34 cellular contexts compared by ENCODE assay signal in the genomic region with DNA sequence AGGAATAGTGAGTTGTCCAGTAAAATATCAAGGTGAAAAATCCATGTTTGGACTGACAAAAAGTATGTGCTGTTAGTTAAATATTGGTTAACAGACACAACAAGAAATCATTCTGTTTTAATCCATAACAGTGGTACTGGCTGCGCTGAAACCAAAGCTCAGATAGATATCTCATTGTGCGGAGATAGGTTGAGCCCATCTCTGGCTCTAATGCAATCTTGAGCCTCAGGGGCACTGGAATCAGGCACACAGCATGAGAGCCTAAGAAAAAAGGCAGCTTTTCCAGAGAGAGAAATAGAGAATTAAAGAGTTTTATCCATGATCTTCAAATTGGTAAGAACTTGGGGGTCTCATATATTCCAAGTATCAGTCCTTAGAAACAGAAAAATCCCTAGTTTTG.
DNase-seq lines count a peak whose midpoint lies in the region; ATAC-seq and TF ChIP-seq lines count a peak whose summit lies in the region.
"Had no signal": no experiment of that assay in that cellular context is flagged by ENCODE, and none has a peak within 500 bp of the region (broad histone marks: within the 10 kb centered on the region; RNA-seq: fewer than 3 reads in every experiment).

No MANE protein-coding gene starts in this region.

- H3K4me1 Mint-ChIP-seq in MCF 10A (ENCODE audit: insufficient read depth, unreplicated experiment) = no peaks in the 10 kb centered on the region
- H3K4me1 Mint-ChIP-seq: B cell; CD14-positive monocyte; CD4-positive, alpha-beta memory T cell; CD4-positive, CD25-positive, alpha-beta regulatory T cell; CD8-positive, alpha-beta memory T cell had no signal

- no peaks in the 10 kb centered on the region for H3F3A ChIP-seq in SK-N-SH (replicated peaks; ENCODE audit: insufficient read depth)

- TF ChIP-seq POLR2A in breast epithelium (IDR thresholded peaks at IDR 0.05) = no peak

- BruUV-seq in MCF 10A (replicated peaks; lab: Mats Ljungman, UMichigan) (no TSS peak), Panc1 (replicated peaks; lab: Mats Ljungman, UMichigan) (no TSS peak)

- H3K27ac ChIP-seq in SK-N-SH (ENCODE audit: low read depth in 2 of 2, low read length in 1 of 2) (peak overlapping the region in 1 of 2 experiments; percentile 56; a peak in 2 of 4 replicates), breast epithelium (no peak overlapping the region), C4-2B (no peak overlapping the region), Panc1 (ENCODE audit: low read length) (no peak overlapping the region)
- H3K27ac ChIP-seq: 22Rv1; A549; BLaER1; BLaER1 treated with 17β-estradiol and CSF1 and Interleukin-3, amounts not matched to agents 10 nM and 100 nM had no signal

- H3K9ac ChIP-seq in SK-N-SH = no peak overlapping the region
- H3K9ac ChIP-seq: BLaER1; BLaER1 treated with 17β-estradiol and CSF1 and Interleukin-3, amounts not matched to agents 10 nM and 100 nM had no signal

- no peak for TF ChIP-seq EP300 in SK-N-SH (IDR thresholded peaks at IDR 0.05; ENCODE audit: borderline replicate concordance in 1 of 2, low read depth in 1 of 2, low read length in 1 of 2)

- in situ Hi-C loops in Panc1 (cut with HindIII; ENCODE audit: low pct_unique_long_range_greater_than_20kb, low sequenced_read_pairs) = no loop called here

- no peaks in the 10 kb centered on the region for H3K79me2 ChIP-seq in SK-N-SH (ENCODE audit: insufficient read depth)

- no peaks in the 10 kb centered on the region for H3K9me2 ChIP-seq in SK-N-SH

- CTCF ChIA-PET in SK-N-SH (lab: Yijun Ruan, JAX) = interaction anchor here (0.7 to 1.9 kb wide), 4 partner anchors 9 to 552 kb away, joined by 3 to 7 read pairs (median 4); no protein-coding TSS in a partner anchor
- CTCF ChIA-PET in MCF 10A (lab: Yijun Ruan, JAX) = interaction anchor here (0.6 to 1.1 kb wide), 3 partner anchors 12 to 179 kb away, joined by 3 read pairs; no protein-coding TSS in a partner anchor
- CTCF ChIA-PET in Panc1 (lab: Charles Lee) = no interaction called here

- POLR2A ChIA-PET in SK-N-SH (lab: Yijun Ruan, JAX) (no interaction called here), MCF 10A (lab: Yijun Ruan, JAX) (no interaction called here), Panc1 (lab: Charles Lee) (no interaction called here)

- H3K27me3 ChIP-seq in SK-N-SH (ENCODE audit: insufficient read depth) (no peaks in the 10 kb centered on the region), breast epithelium (no peaks in the 10 kb centered on the region), Panc1 (ENCODE audit: control insufficient read depth, insufficient read depth, low read length) (no peaks in the 10 kb centered on the region)
- H3K27me3 ChIP-seq: BE2C; BLaER1; BLaER1 treated with 17β-estradiol and CSF1 and Interleukin-3, amounts not matched to agents 10 nM and 100 nM had no signal

- H3K9me3 Mint-ChIP-seq in MCF 10A (ENCODE audit: unreplicated experiment) = no peaks in the 10 kb centered on the region

- H3K36me3 ChIP-seq in SK-N-SH (replicated peaks in 1 of 2; ENCODE audit: control insufficient read depth in 1 of 2, insufficient read depth in 2 of 2, low read length in 1 of 2) = no peaks in the 10 kb centered on the region
- H3K36me3 ChIP-seq in breast epithelium = no peaks in the 10 kb centered on the region
- H3K36me3 ChIP-seq in Panc1 (ENCODE audit: control insufficient read depth, insufficient read depth, low read length) = no peaks in the 10 kb centered on the region
- H3K36me3 ChIP-seq: BE2C; BLaER1; BLaER1 treated with 17β-estradiol and CSF1 and Interleukin-3, amounts not matched to agents 10 nM and 100 nM had no signal

- 36% methylated on average over 2 of the region's 2 CpGs for WGBS in SK-N-SH (ENCODE audit: low lambda C conversion rate)

- H3K4me3 ChIP-seq in SK-N-SH (ENCODE audit: low read depth in 2 of 2, low read length in 1 of 2) (no peak overlapping the region), breast epithelium (no peak overlapping the region), Panc1 (ENCODE audit: low read depth in 2 of 2, low read length in 2 of 2) (no peak overlapping the region), foreskin fibroblast (ENCODE audit: low read depth in 1 of 2, low read length in 2 of 2) (no peak overlapping the region)
- H3K4me3 ChIP-seq: A549; BLaER1; BLaER1 treated with 17β-estradiol and CSF1 and Interleukin-3, amounts not matched to agents 10 nM and 100 nM had no signal

- peaks cover 0 to 2% of the 10 kb centered on the region in 2 experiments; a peak in 1 of 4 replicates for H3K4me1 ChIP-seq in SK-N-SH (ENCODE audit: control insufficient read depth in 1 of 2, insufficient read depth in 2 of 2, low read depth in 1 of 2, low read length in 1 of 2)
- no peaks in the 10 kb centered on the region for H3K4me1 ChIP-seq in breast epithelium
- no peaks in the 10 kb centered on the region for H3K4me1 ChIP-seq in Panc1 (ENCODE audit: control insufficient read depth, insufficient read depth, low read length)
- H3K4me1 ChIP-seq: A549; BE2C; BLaER1; BLaER1 treated with 17β-estradiol and CSF1 and Interleukin-3, amounts not matched to agents 10 nM and 100 nM; Caco-2 had no signal

- no peak for TF ChIP-seq RAD21 in SK-N-SH (IDR thresholded peaks at IDR 0.05; ENCODE audit: low read length)

- intact Hi-C loops in MCF 10A (cut with micrococcal nuclease) = no loop called here
- intact Hi-C loops in breast epithelium (cut with DNase I; ENCODE audit: low total_unique reads) = no loop called here
- intact Hi-C loops in Panc1 (cut with micrococcal nuclease; ENCODE audit: unreplicated experiment) = no loop called here

- H3K36me3 Mint-ChIP-seq in MCF 10A (ENCODE audit: insufficient read depth, unreplicated experiment) = no peaks in the 10 kb centered on the region
- H3K36me3 Mint-ChIP-seq: CD14-positive monocyte; CD4-positive, alpha-beta memory T cell; CD4-positive, CD25-positive, alpha-beta regulatory T cell; CD8-positive, alpha-beta memory T cell; CD8-positive, alpha-beta T cell had no signal

- H3K9me3 ChIP-seq in SK-N-SH = peaks cover 6% of the 10 kb centered on the region
- H3K9me3 ChIP-seq in breast epithelium = peaks cover 0 to 10% of the 10 kb centered on the region in 2 donors
- H3K9me3 ChIP-seq in Panc1 (ENCODE audit: control insufficient read depth, insufficient read depth, low read depth, low read length) = no peaks in the 10 kb centered on the region; the same call in 1 of the 2 replicates
- H3K9me3 ChIP-seq: A549, BE2C, BLaER1, Caco-2 had no signal

- H4K20me1 ChIP-seq in SK-N-SH (ENCODE audit: insufficient read depth) = no peaks in the 10 kb centered on the region
- H4K20me1 ChIP-seq: BLaER1; BLaER1 treated with 17β-estradiol and CSF1 and Interleukin-3, amounts not matched to agents 10 nM and 100 nM had no signal

- no peak overlapping the region for H2AFZ ChIP-seq in SK-N-SH (ENCODE audit: low read depth)

- no peaks in the 10 kb centered on the region for H3K27me3 Mint-ChIP-seq in MCF 10A (ENCODE audit: insufficient read depth, unreplicated experiment)
- H3K27me3 Mint-ChIP-seq: B cell; CD4-positive, alpha-beta memory T cell; CD4-positive, alpha-beta T cell; CD4-positive, CD25-positive, alpha-beta regulatory T cell had no signal

- ATAC-seq in SK-N-SH treated with all-trans-retinoic acid at 6 μM for 48 hours (no peak), Panc1 (no peak)
- ATAC-seq: A549; CD8-positive, alpha-beta T cell had no signal

- peak overlapping the region; percentile 63 for H3K27ac Mint-ChIP-seq in MCF 10A (ENCODE audit: low read depth, unreplicated experiment)
- H3K27ac Mint-ChIP-seq: B cell; CD14-positive monocyte; CD4-positive, alpha-beta memory T cell; CD4-positive, alpha-beta T cell; CD4-positive, CD25-positive, alpha-beta regulatory T cell; CD8-positive, alpha-beta memory T cell; CD8-positive, alpha-beta T cell had no signal

- H3K4me2 ChIP-seq in SK-N-SH = no peak overlapping the region
- H3K4me2 ChIP-seq: A549; BLaER1; BLaER1 treated with 17β-estradiol and CSF1 and Interleukin-3, amounts not matched to agents 10 nM and 100 nM had no signal

- no peak for TF ChIP-seq CTCF in SK-N-SH (IDR thresholded peaks at IDR 0.05)
- TF ChIP-seq CTCF in MCF 10A (IDR thresholded peaks at IDR 0.05; ENCODE audit: unreplicated experiment) = no peak
- no peak for TF ChIP-seq CTCF in breast epithelium (IDR thresholded peaks at IDR 0.05)
- 0 out of 2 replicates have a peak, but pooled peaks have one; percentile 1 for TF ChIP-seq CTCF in C4-2B (conservative IDR thresholded peaks at IDR 0.05)
- TF ChIP-seq CTCF in Panc1 (IDR thresholded peaks at IDR 0.05) = 0 out of 2 replicates have a peak, but pooled peaks have one; percentile 6
- no peak for TF ChIP-seq CTCF in foreskin fibroblast (IDR thresholded peaks at IDR 0.05; ENCODE audit: low read depth, low read length)

- DNase-seq in SK-N-SH (peak; percentile 33), MCF 10A (ENCODE audit: unreplicated experiment) (no peak), breast epithelium (ENCODE audit: low spot score in 2 of 2) (no peak), Panc1 (ENCODE audit: low read depth, low spot score) (no peak), NCI-H510A treated with DMSO at 0.1 percent for 48 hours (lab: John Stamatoyannopoulos, UW) (no peak), foreskin fibroblast (no peak)
- DNase-seq: 8988T; ACHN; AML-193; BE2C; C1 segment of cervical spinal cord; Caco-2; Calu3; CD4-positive, alpha-beta memory T cell; CD4-positive, alpha-beta T cell; CD4-positive, CD25-positive, alpha-beta regulatory T cell; CD8-positive, alpha-beta memory T cell; CD8-positive, alpha-beta T cell; COR-L47; DMS 273 treated with DMSO at 0.1 percent for 48 hours; DMS153; DMS53; DMS79; DMS79 treated with DMSO at 0.1 percent for 48 hours; DND-41; EL had no signal

- H3K4me3 Mint-ChIP-seq in MCF 10A (ENCODE audit: unreplicated experiment) = no peak overlapping the region
- H3K4me3 Mint-ChIP-seq: B cell; CD14-positive monocyte; CD4-positive, alpha-beta memory T cell; CD4-positive, alpha-beta T cell; CD4-positive, CD25-positive, alpha-beta regulatory T cell; CD8-positive, alpha-beta memory T cell; CD8-positive, alpha-beta T cell had no signal

TF ChIP-seq in SK-N-SH, 30 proteins besides CTCF, POLR2A, EP300 and RAD21:
- no peak for TF ChIP-seq CHD2 (IDR thresholded peaks at IDR 0.05; ENCODE audit: low read length, partially characterized antibody)
- TF ChIP-seq GATA2 (CRISPR knock-in tag; IDR thresholded peaks at IDR 0.05) = peak; percentile 79

TF ChIP-seq in SK-N-SH treated with all-trans-retinoic acid at 6 μM for 48 hours, 23 proteins besides CTCF, POLR2A, EP300 and RAD21 (continues in another document):
- TF ChIP-seq CSDC2 (CRISPR knock-in tag; IDR thresholded peaks at IDR 0.05) (no peak), ZC3H10 (CRISPR knock-in tag; IDR thresholded peaks at IDR 0.05) (no peak), ISL1 (CRISPR knock-in tag; IDR thresholded peaks at IDR 0.05) (no peak), RARB (CRISPR knock-in tag; IDR thresholded peaks at IDR 0.05) (no peak), ZFP3 (CRISPR knock-in tag; IDR thresholded peaks at IDR 0.05) (no peak)

Comparison
In these comparisons a context has a peak if more than half of its experiments do, and no peak if none do; other contexts are left out.
1. CTCF ChIP-seq: peak in C4-2B (single experiment) and Panc1 (single experiment); none in SK-N-SH (single experiment), MCF 10A (single experiment), breast epithelium (0 of 3) and foreskin fibroblast (single experiment).